In genomic region chr11:128330203-128330602, GRCh38 we compare ENCODE assay signal across 15 cellular contexts.
DNase-seq lines count a peak whose midpoint lies in the region; ATAC-seq and TF ChIP-seq lines count a peak whose summit lies in the region.
"Had no signal": no experiment of that assay in that cellular context is flagged by ENCODE, and none has a peak within 500 bp of the region (broad histone marks: within the 10 kb centered on the region; RNA-seq: fewer than 3 reads in every experiment).

No MANE protein-coding gene starts in this region.

- no peaks in the 10 kb centered on the region for H3K36me3 Mint-ChIP-seq in CD8-positive, alpha-beta T cell
- peaks cover 16% of the 10 kb centered on the region for H3K36me3 Mint-ChIP-seq in activated naive CD8-positive, alpha-beta T cell treated with anti-CD3 and anti-CD28 coated beads for 36 hours
- H3K36me3 Mint-ChIP-seq in naive thymus-derived CD4-positive, alpha-beta T cell: peaks cover 0 to 7% (median 0%) of the 10 kb centered on the region in 5 donors
- no peaks in the 10 kb centered on the region for H3K36me3 Mint-ChIP-seq in endodermal cell (ENCODE audit: low read depth)
- H3K36me3 Mint-ChIP-seq: mesothelial cell of epicardium had no signal

- peaks cover 71% of the 10 kb centered on the region for H3K4me1 Mint-ChIP-seq in CD8-positive, alpha-beta T cell (ENCODE audit: low read depth)
- peaks cover 69% of the 10 kb centered on the region for H3K4me1 Mint-ChIP-seq in activated naive CD8-positive, alpha-beta T cell treated with anti-CD3 and anti-CD28 coated beads for 36 hours
- H3K4me1 Mint-ChIP-seq in naive thymus-derived CD4-positive, alpha-beta T cell: peaks cover 56 to 91% (median 79%) of the 10 kb centered on the region in 7 donors
- peaks cover 35% of the 10 kb centered on the region for H3K4me1 Mint-ChIP-seq in endodermal cell

- H3K4me3 ChIP-seq in BLaER1 treated with 17β-estradiol and CSF1 and Interleukin-3, amounts not matched to agents 10 nM and 100 nM: no peak overlapping the region
- H3K4me3 ChIP-seq in CD8-positive, alpha-beta T cell (ENCODE audit: low read depth, low read length): no peak overlapping the region
- no peak overlapping the region for H3K4me3 ChIP-seq in naive thymus-derived CD4-positive, alpha-beta T cell (ENCODE audit: low read length)
- no peak overlapping the region for H3K4me3 ChIP-seq in endodermal cell (ENCODE audit: low read length)
- H3K4me3 ChIP-seq: K562, PC-9, testis had no signal

- DNase-seq in CD8-positive, alpha-beta T cell: no peak
- DNase-seq in activated naive CD8-positive, alpha-beta T cell treated with anti-CD3 and anti-CD28 coated beads for 36 hours: no peak
- DNase-seq in naive thymus-derived CD4-positive, alpha-beta T cell: no peak
- DNase-seq in endodermal cell: no peak
- no peak for DNase-seq in HEK293T (ENCODE audit: extremely low spot score)
- DNase-seq in cerebellar cortex (ENCODE audit: low spot score): no peak
- DNase-seq: activated T-cell treated with anti-CD3 and anti-CD28 coated beads, Interleukin-2, amount 50 U/mL, for 1 hour; foreskin fibroblast; NCI-H1105; NCI-H446; PC-9; testis had no signal

- peaks cover 18 to 41% (median 32%) of the 10 kb centered on the region in 10 experiments for H3K4me1 ChIP-seq in BLaER1 treated with 17β-estradiol and CSF1 and Interleukin-3, amounts not matched to agents 10 nM and 100 nM
- H3K4me1 ChIP-seq in CD8-positive, alpha-beta T cell (ENCODE audit: insufficient read depth, low read length): peaks cover 64% of the 10 kb centered on the region
- H3K4me1 ChIP-seq in naive thymus-derived CD4-positive, alpha-beta T cell (ENCODE audit: control insufficient read depth in 2 of 2, insufficient read depth in 2 of 2, low read length in 2 of 2): peaks cover 60 to 65% of the 10 kb centered on the region in 2 donors
- peaks cover 8% of the 10 kb centered on the region for H3K4me1 ChIP-seq in endodermal cell (ENCODE audit: control insufficient read depth, insufficient read depth, low read length)
- H3K4me1 ChIP-seq: testis had no signal

- POLR2A ChIA-PET in CD8-positive, alpha-beta T cell (lab: Charles Lee): interaction anchor here (1.0 to 1.3 kb wide), 2 partner anchors 12 to 141 kb away, joined by 3 to 4 read pairs; no protein-coding TSS in a partner anchor
- POLR2A ChIA-PET in naive thymus-derived CD4-positive, alpha-beta T cell (lab: Charles Lee): interaction anchor here (1.1 to 15.1 kb wide), 8 partner anchors 9 to 172 kb away, joined by 3 to 325 read pairs (median 4); no protein-coding TSS in a partner anchor
- POLR2A ChIA-PET in HEK293T (lab: Yijun Ruan, JAX): no interaction called here

- H3K36me3 ChIP-seq in BLaER1 treated with 17β-estradiol and CSF1 and Interleukin-3, amounts not matched to agents 10 nM and 100 nM: no peaks in the 10 kb centered on the region
- no peaks in the 10 kb centered on the region for H3K36me3 ChIP-seq in CD8-positive, alpha-beta T cell (ENCODE audit: insufficient read depth, low read length)
- H3K36me3 ChIP-seq in naive thymus-derived CD4-positive, alpha-beta T cell (ENCODE audit: control insufficient read depth in 2 of 3, insufficient read depth in 3 of 3, low read length in 3 of 3): no peaks in the 10 kb centered on the region
- no peaks in the 10 kb centered on the region for H3K36me3 ChIP-seq in endodermal cell (ENCODE audit: control insufficient read depth, insufficient read depth, low read length)

- no peaks in the 10 kb centered on the region for H3K9me3 ChIP-seq in BLaER1 treated with 17β-estradiol and CSF1 and Interleukin-3, amounts not matched to agents 10 nM and 100 nM (replicated peaks in 1 of 11)
- no peaks in the 10 kb centered on the region for H3K9me3 ChIP-seq in CD8-positive, alpha-beta T cell (ENCODE audit: low read length)
- no peaks in the 10 kb centered on the region for H3K9me3 ChIP-seq in naive thymus-derived CD4-positive, alpha-beta T cell (ENCODE audit: control insufficient read depth in 2 of 3, low read length in 3 of 3)
- no peaks in the 10 kb centered on the region for H3K9me3 ChIP-seq in endodermal cell (ENCODE audit: control insufficient read depth, low read length)
- H3K9me3 ChIP-seq: testis had no signal

- WGBS in endodermal cell (ENCODE audit: insufficient coverage in 1 of 2, insufficient read length in 1 of 2), 2 experiments: 90% methylated on average over 2 of the region's 2 CpGs; no CpG with 5 or more reads in 1 of the 2 experiments

- peak overlapping the region in 5 of 11 experiments; percentile 19 to 61 (median 59); a peak in 5 of 22 replicates for H3K27ac ChIP-seq in BLaER1 treated with 17β-estradiol and CSF1 and Interleukin-3, amounts not matched to agents 10 nM and 100 nM
- H3K27ac ChIP-seq in CD8-positive, alpha-beta T cell (ENCODE audit: low read depth, low read length): peak overlapping the region; percentile 55
- H3K27ac ChIP-seq in naive thymus-derived CD4-positive, alpha-beta T cell (ENCODE audit: low read depth, low read length): peak overlapping the region; percentile 82
- no peak overlapping the region for H3K27ac ChIP-seq in endodermal cell (ENCODE audit: low read depth, low read length)
- H3K27ac ChIP-seq: PC-9, testis had no signal

- H3K9ac ChIP-seq in BLaER1 treated with 17β-estradiol and CSF1 and Interleukin-3, amounts not matched to agents 10 nM and 100 nM: no peak overlapping the region
- no peak overlapping the region for H3K9ac ChIP-seq in endodermal cell (ENCODE audit: extremely low read depth, low read length, poor library complexity, severe bottlenecking)

- CTCF ChIA-PET in CD8-positive, alpha-beta T cell (lab: Charles Lee): interaction anchor here (1.0 kb wide), 1 partner anchor 40 kb away, joined by 3 read pairs; no protein-coding TSS in a partner anchor
- CTCF ChIA-PET in naive thymus-derived CD4-positive, alpha-beta T cell (lab: Charles Lee): interaction anchor here (0.9 kb wide), 1 partner anchor 301 kb away, joined by 3 read pairs; no protein-coding TSS in a partner anchor
- CTCF ChIA-PET in HEK293T (lab: Yijun Ruan, JAX): no interaction called here

- no peaks in the 10 kb centered on the region for H3K27me3 Mint-ChIP-seq in CD8-positive, alpha-beta T cell (ENCODE audit: low read depth)
- H3K27me3 Mint-ChIP-seq in activated naive CD8-positive, alpha-beta T cell treated with anti-CD3 and anti-CD28 coated beads for 36 hours: no peaks in the 10 kb centered on the region
- H3K27me3 Mint-ChIP-seq in naive thymus-derived CD4-positive, alpha-beta T cell: no peaks in the 10 kb centered on the region
- H3K27me3 Mint-ChIP-seq in endodermal cell (ENCODE audit: insufficient read depth): no peaks in the 10 kb centered on the region

- H3K27ac Mint-ChIP-seq in CD8-positive, alpha-beta T cell: peak overlapping the region; percentile 94
- peak overlapping the region; percentile 95 for H3K27ac Mint-ChIP-seq in activated naive CD8-positive, alpha-beta T cell treated with anti-CD3 and anti-CD28 coated beads for 36 hours
- peak overlapping the region; percentile 93 to 99 (median 96) for H3K27ac Mint-ChIP-seq in naive thymus-derived CD4-positive, alpha-beta T cell
- H3K27ac Mint-ChIP-seq in endodermal cell: no peak overlapping the region
- H3K27ac Mint-ChIP-seq: mesothelial cell of epicardium had no signal

- no peaks in the 10 kb centered on the region for H4K20me1 ChIP-seq in BLaER1 treated with 17β-estradiol and CSF1 and Interleukin-3, amounts not matched to agents 10 nM and 100 nM

- H3K27me3 ChIP-seq in BLaER1 treated with 17β-estradiol and CSF1 and Interleukin-3, amounts not matched to agents 10 nM and 100 nM: no peaks in the 10 kb centered on the region
- H3K27me3 ChIP-seq in CD8-positive, alpha-beta T cell (ENCODE audit: insufficient read depth, low read length): no peaks in the 10 kb centered on the region
- H3K27me3 ChIP-seq in naive thymus-derived CD4-positive, alpha-beta T cell (ENCODE audit: control insufficient read depth in 2 of 2, insufficient read depth in 2 of 2, low read length in 2 of 2): no peaks in the 10 kb centered on the region
- no peaks in the 10 kb centered on the region for H3K27me3 ChIP-seq in endodermal cell (ENCODE audit: control insufficient read depth, insufficient read depth, low read length, poor library complexity, severe bottlenecking)
- H3K27me3 ChIP-seq: testis had no signal

- H3K9me3 Mint-ChIP-seq in CD8-positive, alpha-beta T cell: no peaks in the 10 kb centered on the region
- no peaks in the 10 kb centered on the region for H3K9me3 Mint-ChIP-seq in activated naive CD8-positive, alpha-beta T cell treated with anti-CD3 and anti-CD28 coated beads for 36 hours
- H3K9me3 Mint-ChIP-seq in naive thymus-derived CD4-positive, alpha-beta T cell: peaks cover 0 to 2% (median 0%) of the 10 kb centered on the region in 11 donors
- no peaks in the 10 kb centered on the region for H3K9me3 Mint-ChIP-seq in endodermal cell
- H3K9me3 Mint-ChIP-seq: mesothelial cell of epicardium had no signal

- intact Hi-C loops in CD8-positive, alpha-beta T cell (cut with DNase I, micrococcal nuclease): no loop called here
- intact Hi-C loops in naive thymus-derived CD4-positive, alpha-beta T cell (cut with micrococcal nuclease): loop anchor here in 1 of 2 donors (5.0 kb wide), 1 partner anchor 37 kb away; no protein-coding TSS in a partner anchor

- TF ChIP-seq CTCF in CD8-positive, alpha-beta T cell (IDR thresholded peaks at IDR 0.05): no peak
- no peak for TF ChIP-seq CTCF in endodermal cell (conservative IDR thresholded peaks at IDR 0.05)

- peak overlapping the region in 9 of 11 experiments; percentile 43 to 85 (median 72); a peak in 16 of 22 replicates for H3K4me2 ChIP-seq in BLaER1 treated with 17β-estradiol and CSF1 and Interleukin-3, amounts not matched to agents 10 nM and 100 nM
- H3K4me2 ChIP-seq: PC-9 had no signal

- H3K4me3 Mint-ChIP-seq in CD8-positive, alpha-beta T cell: peak overlapping the region; percentile 44
- H3K4me3 Mint-ChIP-seq in activated naive CD8-positive, alpha-beta T cell treated with anti-CD3 and anti-CD28 coated beads for 36 hours: peak overlapping the region; percentile 32
- peak overlapping the region in 9 of 10 donors; percentile 53 to 86 (median 73) for H3K4me3 Mint-ChIP-seq in naive thymus-derived CD4-positive, alpha-beta T cell
- no peak overlapping the region for H3K4me3 Mint-ChIP-seq in endodermal cell
- H3K4me3 Mint-ChIP-seq: mesothelial cell of epicardium had no signal

- ATAC-seq in CD8-positive, alpha-beta T cell: no peak
- ATAC-seq in naive thymus-derived CD4-positive, alpha-beta T cell: no peak
- ATAC-seq: K562 had no signal

TF ChIP-seq in HEK293T, 16 proteins besides CTCF, POLR2A, EP300 and RAD21 (continues in another document):
- no peak for TF ChIP-seq BHLHE40 (IDR thresholded peaks at IDR 0.05; ENCODE audit: borderline replicate concordance)
- no peak for TF ChIP-seq ZNF384 (IDR thresholded peaks at IDR 0.05)
- no peak for TF ChIP-seq NFRKB (IDR thresholded peaks at IDR 0.05)
- no peak for TF ChIP-seq ARNT (IDR thresholded peaks at IDR 0.05)
- TF ChIP-seq TARDBP (IDR thresholded peaks at IDR 0.05): no peak
- no peak for TF ChIP-seq FOXA1 (IDR thresholded peaks at IDR 0.05)
- TF ChIP-seq L3MBTL2 (conservative IDR thresholded peaks at IDR 0.05): no peak
- TF ChIP-seq FOXK2 (IDR thresholded peaks at IDR 0.05): no peak
